17 cellular contexts compared by ENCODE assay signal in genomic region chr1:113890816-113891215, GRCh38. TPM values are rescaled to one million over a fixed set of nuclear protein-coding genes. Genes with fewer than 3 reads are reported as not detected.
DNase-seq lines count a peak whose midpoint lies in the region; ATAC-seq lines count a peak whose summit lies in the region.
"Had no signal": no experiment of that assay in that cellular context is flagged by ENCODE, and none has a peak within 500 bp of the region (broad histone marks: within the 10 kb centered on the region; RNA-seq: fewer than 3 reads in every experiment).

No MANE protein-coding gene starts in this region.

- H3K9me3 Mint-ChIP-seq in activated T-cell treated with anti-CD3 and anti-CD28 coated beads, Interleukin-2, amount 50 U/mL, for 72 hours, result no peaks in the 10 kb centered on the region
- no peaks in the 10 kb centered on the region for H3K9me3 Mint-ChIP-seq in CD4-positive, CD25-positive, alpha-beta regulatory T cell
- H3K9me3 Mint-ChIP-seq in central memory CD8-positive, alpha-beta T cell, result no peaks in the 10 kb centered on the region
- H3K9me3 Mint-ChIP-seq: CD8-positive, alpha-beta T cell; H9 had no signal

- ATAC-seq in activated T-cell treated with anti-CD3 and anti-CD28 coated beads, Interleukin-2, amount 50 U/mL, for 72 hours (replicated peaks in 1 of 2), result no peak
- no peak for ATAC-seq in CD4-positive, CD25-positive, alpha-beta regulatory T cell (ENCODE audit: low read depth in 2 of 2)
- no peak for ATAC-seq in T-helper 17 cell
- no peak for ATAC-seq in central memory CD8-positive, alpha-beta T cell (replicated peaks; ENCODE audit: extremely low read depth, poor library complexity, severe bottlenecking)
- ATAC-seq: CD8-positive, alpha-beta T cell had no signal

- DNase-seq in activated T-cell treated with anti-CD3 and anti-CD28 coated beads, Interleukin-2, amount 50 U/mL, for 72 hours, result no peak
- no peak for DNase-seq in activated T-cell treated with anti-CD3 and anti-CD28 coated beads, Interleukin-2, amount 50 U/mL, for 1 hour
- DNase-seq in CD4-positive, CD25-positive, alpha-beta regulatory T cell, result no peak
- DNase-seq in T-helper 17 cell, result no peak
- no peak for DNase-seq in central memory CD8-positive, alpha-beta T cell (ENCODE audit: low spot score in 2 of 2)
- no peak for DNase-seq in HuH-7.5 (ENCODE audit: low spot score)
- DNase-seq in HPDE6-E6E7 (ENCODE audit: extremely low spot score), result no peak
- DNase-seq: C1 segment of cervical spinal cord; CD8-positive, alpha-beta T cell; COR-L47; DMS153; DMS79 treated with DMSO at 0.1 percent for 48 hours; EL; GOT3; H9 had no signal

- H3K27me3 Mint-ChIP-seq in activated T-cell treated with anti-CD3 and anti-CD28 coated beads, Interleukin-2, amount 50 U/mL, for 72 hours (ENCODE audit: low read depth), result no peaks in the 10 kb centered on the region
- no peaks in the 10 kb centered on the region for H3K27me3 Mint-ChIP-seq in CD4-positive, CD25-positive, alpha-beta regulatory T cell
- H3K27me3 Mint-ChIP-seq in T-helper 17 cell, result no peaks in the 10 kb centered on the region
- no peaks in the 10 kb centered on the region for H3K27me3 Mint-ChIP-seq in central memory CD8-positive, alpha-beta T cell
- H3K27me3 Mint-ChIP-seq: B cell had no signal

- H3K27ac ChIP-seq in CD4-positive, CD25-positive, alpha-beta regulatory T cell (ENCODE audit: insufficient read depth, low read length, poor library complexity, severe bottlenecking), result no peak overlapping the region

- H3K36me3 ChIP-seq in CD4-positive, CD25-positive, alpha-beta regulatory T cell (ENCODE audit: control insufficient read depth, insufficient read depth, low read length), result peaks cover 21% of the 10 kb centered on the region

- H3K4me3 Mint-ChIP-seq in activated T-cell treated with anti-CD3 and anti-CD28 coated beads, Interleukin-2, amount 50 U/mL, for 72 hours, result no peak overlapping the region
- no peak overlapping the region for H3K4me3 Mint-ChIP-seq in CD4-positive, CD25-positive, alpha-beta regulatory T cell
- no peak overlapping the region for H3K4me3 Mint-ChIP-seq in T-helper 17 cell
- H3K4me3 Mint-ChIP-seq in central memory CD8-positive, alpha-beta T cell, result no peak overlapping the region
- H3K4me3 Mint-ChIP-seq: B cell; CD8-positive, alpha-beta T cell; H9 had no signal

- H3K27me3 ChIP-seq in CD4-positive, CD25-positive, alpha-beta regulatory T cell (ENCODE audit: control insufficient read depth, insufficient read depth, low read length), result no peaks in the 10 kb centered on the region

- H3K9me3 ChIP-seq in CD4-positive, CD25-positive, alpha-beta regulatory T cell (ENCODE audit: control insufficient read depth in 2 of 2, low read length in 2 of 2), result no peaks in the 10 kb centered on the region
- no peaks in the 10 kb centered on the region for H3K9me3 ChIP-seq in T-helper 17 cell (ENCODE audit: control insufficient read depth, low read length, poor library complexity, severe bottlenecking)

- H3K27ac Mint-ChIP-seq in activated T-cell treated with anti-CD3 and anti-CD28 coated beads, Interleukin-2, amount 50 U/mL, for 72 hours, result peak overlapping the region; percentile 9
- peak overlapping the region; percentile 52 to 77 (median 61) for H3K27ac Mint-ChIP-seq in CD4-positive, CD25-positive, alpha-beta regulatory T cell
- peak overlapping the region; percentile 24 for H3K27ac Mint-ChIP-seq in T-helper 17 cell
- H3K27ac Mint-ChIP-seq in central memory CD8-positive, alpha-beta T cell (ENCODE audit: low read depth), result peak overlapping the region; percentile 49
- H3K27ac Mint-ChIP-seq: B cell; CD8-positive, alpha-beta T cell; H9 had no signal

- no peak overlapping the region for H3K4me3 ChIP-seq in CD4-positive, CD25-positive, alpha-beta regulatory T cell (ENCODE audit: low read depth, low read length)

- H3K4me1 ChIP-seq in CD4-positive, CD25-positive, alpha-beta regulatory T cell (ENCODE audit: control insufficient read depth, insufficient read depth, low read length, poor library complexity, severe bottlenecking), result peaks cover 10% of the 10 kb centered on the region

- peaks cover 0 to 6% of the 10 kb centered on the region in 2 donors for H3K36me3 Mint-ChIP-seq in activated T-cell treated with anti-CD3 and anti-CD28 coated beads, Interleukin-2, amount 50 U/mL, for 72 hours (ENCODE audit: insufficient read depth in 2 of 2)
- H3K36me3 Mint-ChIP-seq in CD4-positive, CD25-positive, alpha-beta regulatory T cell, result peaks cover 26% of the 10 kb centered on the region
- H3K36me3 Mint-ChIP-seq in T-helper 17 cell (ENCODE audit: low read depth), result peaks cover 7% of the 10 kb centered on the region
- H3K36me3 Mint-ChIP-seq in central memory CD8-positive, alpha-beta T cell (ENCODE audit: insufficient read depth), result peaks cover 9% of the 10 kb centered on the region

- H3K4me1 Mint-ChIP-seq in activated T-cell treated with anti-CD3 and anti-CD28 coated beads, Interleukin-2, amount 50 U/mL, for 72 hours (ENCODE audit: low read depth), result peaks cover 25% of the 10 kb centered on the region
- H3K4me1 Mint-ChIP-seq in CD4-positive, CD25-positive, alpha-beta regulatory T cell, result peaks cover 25 to 41% (median 27%) of the 10 kb centered on the region in 4 donors
- peaks cover 22% of the 10 kb centered on the region for H3K4me1 Mint-ChIP-seq in T-helper 17 cell
- H3K4me1 Mint-ChIP-seq in central memory CD8-positive, alpha-beta T cell, result peaks cover 11% of the 10 kb centered on the region
- H3K4me1 Mint-ChIP-seq: B cell, H9 had no signal

RNA-seq across cellular contexts. Expression of gene BCL2L15, which starts 3.4 kb away (rescaled TPM):
- 1 to 10 TPM; 1.3 to 1.7 TPM for total RNA-seq in activated T-cell treated with anti-CD3 and anti-CD28 coated beads, Interleukin-2, amount 50 U/mL, for 72 hours
- 2.2 TPM for total RNA-seq in CD4-positive, CD25-positive, alpha-beta regulatory T cell
- 1 to 10 TPM in 1 of 4 donors, under 1 TPM in 3; 0.30 to 2.1 (median 0.63) TPM for polyA plus RNA-seq in CD4-positive, CD25-positive, alpha-beta regulatory T cell
- 1 to 10 TPM; 1.4 to 1.5 TPM for total RNA-seq in T-helper 17 cell

RNA-seq across cellular contexts. Expression of gene AP4B1, which starts 13.8 kb away (rescaled TPM):
- 10 to 100 TPM; 50.5 to 68.8 TPM for total RNA-seq in activated T-cell treated with anti-CD3 and anti-CD28 coated beads, Interleukin-2, amount 50 U/mL, for 72 hours
- total RNA-seq in CD4-positive, CD25-positive, alpha-beta regulatory T cell, result 53.6 TPM
- 10 to 100 TPM; 12.9 to 16.1 (median 14.5) TPM for polyA plus RNA-seq in CD4-positive, CD25-positive, alpha-beta regulatory T cell
- 10 to 100 TPM; 52.1 to 56.1 TPM for total RNA-seq in T-helper 17 cell

RNA-seq across cellular contexts. Expression of gene DCLRE1B, which starts 14.3 kb away (rescaled TPM):
- total RNA-seq in activated T-cell treated with anti-CD3 and anti-CD28 coated beads, Interleukin-2, amount 50 U/mL, for 72 hours, result 10 to 100 TPM; 13.8 to 17.8 TPM
- 7.0 TPM for total RNA-seq in CD4-positive, CD25-positive, alpha-beta regulatory T cell
- polyA plus RNA-seq in CD4-positive, CD25-positive, alpha-beta regulatory T cell, result 1 to 10 TPM; 2.2 to 6.6 (median 4.7) TPM
- 1 to 10 TPM; 5.4 to 7.0 TPM for total RNA-seq in T-helper 17 cell

RNA-seq across cellular contexts. Expression of gene PTPN22, which starts 19.3 kb away (rescaled TPM):
- total RNA-seq in activated T-cell treated with anti-CD3 and anti-CD28 coated beads, Interleukin-2, amount 50 U/mL, for 72 hours, result 10 to 100 TPM; 59.8 to 82.5 TPM
- total RNA-seq in CD4-positive, CD25-positive, alpha-beta regulatory T cell, result 58.5 TPM
- 10 to 100 TPM; 49.1 to 93.4 (median 65.1) TPM for polyA plus RNA-seq in CD4-positive, CD25-positive, alpha-beta regulatory T cell
- total RNA-seq in T-helper 17 cell, result 10 to 100 TPM; 40.8 to 42.6 TPM
- total RNA-seq: H9, HT-29 had no signal

RNA-seq across cellular contexts. Expression of gene HIPK1, which starts 38.3 kb away (rescaled TPM):
- 10 to 100 TPM; 74.4 to 75.6 TPM for total RNA-seq in activated T-cell treated with anti-CD3 and anti-CD28 coated beads, Interleukin-2, amount 50 U/mL, for 72 hours
- 189 TPM for total RNA-seq in CD4-positive, CD25-positive, alpha-beta regulatory T cell
- polyA plus RNA-seq in CD4-positive, CD25-positive, alpha-beta regulatory T cell, result 10 to 100 TPM in 2 of 4 donors, 1 to 10 TPM in 2; 8.6 to 12.5 (median 11.0) TPM
- total RNA-seq in T-helper 17 cell, result 100 to 1,000 TPM; 228 to 253 TPM

Comparison
In these comparisons a context has a peak if more than half of its experiments do, and no peak if none do; other contexts are left out.
1. H3K27ac Mint-ChIP-seq: peak in every context shown above with its lines; median percentile 61 in CD4-positive, CD25-positive, alpha-beta regulatory T cell; 49 in central memory CD8-positive, alpha-beta T cell; 24 in T-helper 17 cell; 9 in activated T-cell treated with anti-CD3 and anti-CD28 coated beads, Interleukin-2, amount 50 U/mL, for 72 hours.